Comparison of ENCODE assay signal across 9 cellular contexts in the genomic region with DNA sequence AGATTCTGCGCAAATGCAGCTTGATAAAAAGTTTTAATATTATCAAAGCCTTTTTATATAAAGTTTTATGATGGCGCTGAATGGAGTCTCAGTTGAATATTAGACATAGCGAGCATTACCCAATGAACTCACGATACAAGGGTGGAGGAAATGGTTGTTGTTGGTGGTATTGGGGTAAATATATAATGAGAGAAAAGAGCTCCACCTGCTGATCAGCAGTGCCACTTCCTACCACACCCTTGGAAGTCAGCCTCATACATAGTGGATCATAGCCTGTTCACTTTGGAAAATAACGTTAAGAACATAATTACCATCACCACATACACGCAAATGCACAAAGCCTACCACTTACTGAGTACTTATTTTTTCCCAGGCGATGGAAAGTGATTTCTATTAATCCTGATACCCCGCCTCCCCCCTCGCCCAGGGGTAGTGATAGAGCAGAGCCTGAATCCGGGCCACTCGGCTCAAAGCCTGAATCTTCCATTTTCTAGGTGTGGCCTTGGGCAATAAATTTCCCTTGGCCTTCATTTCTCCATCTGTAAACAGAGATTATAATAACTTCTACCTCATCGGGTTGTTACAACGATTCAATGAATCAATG.
A peak's percentile ranks its signal among the peaks of the same experiment; 100 is the strongest.
DNase-seq lines count a peak whose midpoint lies in the region; ATAC-seq and TF ChIP-seq lines count a peak whose summit lies in the region.
"Had no signal": no experiment of that assay in that cellular context is flagged by ENCODE, and none has a peak within 500 bp of the region (broad histone marks: within the 10 kb centered on the region; RNA-seq: fewer than 3 reads in every experiment).

No MANE protein-coding gene starts in this region.

- H2BK15ac ChIP-seq in neuronal stem cell (ENCODE audit: low read length), result no peak overlapping the region

- no peak overlapping the region for H3K9ac ChIP-seq in neuronal stem cell (ENCODE audit: low read depth, low read length, poor library complexity)

- H3K27me3 ChIP-seq in GM06990 (replicated peaks; ENCODE audit: control insufficient read depth, insufficient read depth, low read length) (no peaks in the 10 kb centered on the region), SJCRH30 (no peaks in the 10 kb centered on the region), neuronal stem cell (ENCODE audit: control insufficient read depth in 3 of 3, insufficient read depth in 3 of 3, low read depth in 1 of 3, low read length in 3 of 3) (no peaks in the 10 kb centered on the region)

- H3K4me1 ChIP-seq in SJCRH30, result no peaks in the 10 kb centered on the region
- H3K4me1 ChIP-seq in neuronal stem cell (ENCODE audit: control insufficient read depth in 2 of 2, insufficient read depth in 1 of 2, low read depth in 1 of 2, low read length in 2 of 2), result peaks cover 0 to 2% of the 10 kb centered on the region in 2 donors

- H2AK5ac ChIP-seq in neuronal stem cell (ENCODE audit: low read depth, low read length), result no peak overlapping the region

- ATAC-seq in HG02678 (IDR thresholded peaks at IDR 0.05; ENCODE audit: unreplicated experiment) (peak; percentile 44), left colon (peak; percentile 44), HG02759 (IDR thresholded peaks at IDR 0.05; ENCODE audit: unreplicated experiment) (no peak), GM18517 (IDR thresholded peaks at IDR 0.05; ENCODE audit: unreplicated experiment) (no peak)

- no peak overlapping the region for H3K4me2 ChIP-seq in neuronal stem cell (ENCODE audit: insufficient read depth, low read length, poor library complexity, severe bottlenecking)

- intact Hi-C loops in left colon (cut with DNase I, micrococcal nuclease), result no loop called here

- H3K14ac ChIP-seq in neuronal stem cell (ENCODE audit: low read length), result no peak overlapping the region

- H3K36me3 ChIP-seq in GM06990 (ENCODE audit: control insufficient read depth, insufficient read depth, low read length), result no peaks in the 10 kb centered on the region
- H3K36me3 ChIP-seq in SJCRH30, result no peaks in the 10 kb centered on the region
- no peaks in the 10 kb centered on the region for H3K36me3 ChIP-seq in neuronal stem cell (replicated peaks in 1 of 2; ENCODE audit: control insufficient read depth in 2 of 2, insufficient read depth in 2 of 2, low read length in 2 of 2)

- H3K9me3 ChIP-seq in SJCRH30 (replicated peaks) (no peaks in the 10 kb centered on the region), neuronal stem cell (replicated peaks in 1 of 2; ENCODE audit: control insufficient read depth in 2 of 2, insufficient read depth in 1 of 2, low read depth in 1 of 2, low read length in 2 of 2) (no peaks in the 10 kb centered on the region)

- H3K4ac ChIP-seq in neuronal stem cell (ENCODE audit: low read length), result no peak overlapping the region

- H3K79me1 ChIP-seq in neuronal stem cell (ENCODE audit: low read depth, low read length), result no peaks in the 10 kb centered on the region

- DNase-seq in GM06990 (ENCODE audit: extremely low read depth, insufficient read length), result no peak
- peak; percentile 9 to 44 for DNase-seq in SJCRH30
- DNase-seq in left colon, result no peak
- DNase-seq in neuronal stem cell (ENCODE audit: low spot score), result no peak
- DNase-seq in hypothalamus (lab: John Stamatoyannopoulos, UW), result no peak
- DNase-seq: stimulated activated CD4-positive, alpha-beta T cell treated with anti-CD3 and anti-CD28 coated beads, Interleukin-2, amount 100 ng/mL, for 24 hours had no signal

- no peak overlapping the region for H2BK12ac ChIP-seq in neuronal stem cell (ENCODE audit: low read length)

- H3K23ac ChIP-seq in neuronal stem cell (ENCODE audit: low read depth, low read length, poor library complexity), result no peak overlapping the region

- H3K4me3 ChIP-seq in GM06990 (replicated peaks; ENCODE audit: low read depth, low read length) (no peak overlapping the region), SJCRH30 (no peak overlapping the region), neuronal stem cell (ENCODE audit: low read length in 2 of 2) (no peak overlapping the region)

- peak; percentile 14 for TF ChIP-seq CTCF in GM06990 (IDR thresholded peaks at IDR 0.05; ENCODE audit: insufficient read depth, low read length, poor library complexity, severe bottlenecking)

- H4K91ac ChIP-seq in neuronal stem cell (ENCODE audit: low read depth, low read length, poor library complexity), result no peak overlapping the region

- no peak overlapping the region for H2BK120ac ChIP-seq in neuronal stem cell (ENCODE audit: low read depth, low read length)

- no peak overlapping the region for H3K18ac ChIP-seq in neuronal stem cell (ENCODE audit: low read length)

- no peak overlapping the region for H2AFZ ChIP-seq in neuronal stem cell (ENCODE audit: low read length)

- no peak overlapping the region for H4K8ac ChIP-seq in neuronal stem cell (ENCODE audit: low read depth, low read length)

- H3K27ac ChIP-seq in SJCRH30 (no peak overlapping the region), neuronal stem cell (replicated peaks; ENCODE audit: low read length) (no peak overlapping the region)

- WGBS in neuronal stem cell (ENCODE audit: extremely low coverage in 2 of 2, insufficient read length in 2 of 2, insufficient replicate concordance in 1 of 2), 2 donors, result no CpG with 5 or more reads among the region's 13 CpGs

- H2BK5ac ChIP-seq in neuronal stem cell (ENCODE audit: low read length), result no peak overlapping the region

Comparison
In these comparisons a context has a peak if more than half of its experiments do, and no peak if none do; other contexts are left out.
1. DNase-seq: peak in SJCRH30 (2 of 2); none in GM06990 (single experiment), left colon (0 of 2), neuronal stem cell (single experiment) and hypothalamus (0 of 51).
2. ATAC-seq: peak in HG02678 (single experiment) and left colon (single experiment); none in HG02759 (single experiment) and GM18517 (single experiment).